Comparison of ENCODE assay signal across 10 cellular contexts in the genomic region with DNA sequence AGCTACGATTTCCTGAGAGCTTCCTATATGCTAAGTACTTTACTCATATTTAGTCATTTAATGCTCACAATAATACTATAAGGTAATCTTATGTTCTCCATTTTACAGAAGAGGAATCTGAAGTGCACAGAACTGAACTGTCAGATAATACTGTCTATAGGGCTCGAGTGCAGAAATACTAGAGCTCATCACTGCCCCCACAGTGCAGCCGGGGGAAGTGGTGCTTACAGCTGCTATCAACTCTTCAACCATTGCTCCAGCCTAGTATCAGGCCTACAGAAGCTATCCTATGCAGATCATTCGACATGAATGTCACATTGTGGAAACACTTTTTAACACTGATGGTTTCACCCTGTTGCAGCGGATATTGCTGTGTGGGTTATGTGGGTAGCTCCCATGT.
A peak's percentile ranks its signal among the peaks of the same experiment; 100 is the strongest.
DNase-seq lines count a peak whose midpoint lies in the region; ATAC-seq and TF ChIP-seq lines count a peak whose summit lies in the region.
"Had no signal": no experiment of that assay in that cellular context is flagged by ENCODE, and none has a peak within 500 bp of the region (broad histone marks: within the 10 kb centered on the region; RNA-seq: fewer than 3 reads in every experiment).

No MANE protein-coding gene starts in this region.

- no peak overlapping the region for H3K27ac Mint-ChIP-seq in neural progenitor cell
- no peak overlapping the region for H3K27ac Mint-ChIP-seq in stimulated activated effector memory CD8-positive, alpha-beta T cell treated with anti-CD3 and anti-CD28 coated beads, Interleukin-12 subunit alpha, Interleukin-12 subunit beta, amount 100 ng/mL, for 72 hours
- H3K27ac Mint-ChIP-seq: activated T-helper 2 cell treated with anti-CD3 and anti-CD28 coated beads, Interferon-gamma antibody, Interleukin-2, Interleukin-4, amounts not matched to agents 10 μg/mL and 5 μg/mL and 100 μg/mL, durations not matched to agents 14 hours and 24 hours and 36 hours had no signal

- H3K4me3 Mint-ChIP-seq in neural progenitor cell, result no peak overlapping the region
- H3K4me3 Mint-ChIP-seq in stimulated activated effector memory CD8-positive, alpha-beta T cell treated with anti-CD3 and anti-CD28 coated beads, Interleukin-12 subunit alpha, Interleukin-12 subunit beta, amount 100 ng/mL, for 72 hours, result no peak overlapping the region

- no peak overlapping the region for H3K9ac ChIP-seq in neural progenitor cell

- H3K36me3 Mint-ChIP-seq in neural progenitor cell, result no peaks in the 10 kb centered on the region
- H3K36me3 Mint-ChIP-seq in stimulated activated effector memory CD8-positive, alpha-beta T cell treated with anti-CD3 and anti-CD28 coated beads, Interleukin-12 subunit alpha, Interleukin-12 subunit beta, amount 100 ng/mL, for 72 hours, result no peaks in the 10 kb centered on the region

- no peak overlapping the region for H3K4me3 ChIP-seq in astrocyte of the spinal cord (ENCODE audit: low read depth, low read length)
- no peak overlapping the region for H3K4me3 ChIP-seq in neural progenitor cell

- H3K9me3 ChIP-seq in neural progenitor cell (ENCODE audit: low read depth), result no peaks in the 10 kb centered on the region

- H3K27me3 Mint-ChIP-seq in neural progenitor cell (ENCODE audit: insufficient read depth, low read depth), result no peaks in the 10 kb centered on the region

- in situ Hi-C loops in astrocyte of the spinal cord (cut with HindIII; ENCODE audit: low sequenced_read_pairs), result no loop called here

- no peaks in the 10 kb centered on the region for H3K9me3 Mint-ChIP-seq in neural progenitor cell
- H3K9me3 Mint-ChIP-seq in stimulated activated effector memory CD8-positive, alpha-beta T cell treated with anti-CD3 and anti-CD28 coated beads, Interleukin-12 subunit alpha, Interleukin-12 subunit beta, amount 100 ng/mL, for 72 hours, result no peaks in the 10 kb centered on the region
- H3K9me3 Mint-ChIP-seq: activated T-helper 2 cell treated with anti-CD3 and anti-CD28 coated beads, Interferon-gamma antibody, Interleukin-2, Interleukin-4, amounts not matched to agents 10 μg/mL and 5 μg/mL and 100 μg/mL, durations not matched to agents 14 hours and 24 hours and 36 hours had no signal

- H4K20me1 ChIP-seq in neural progenitor cell (ENCODE audit: low read depth), result no peaks in the 10 kb centered on the region

- TF ChIP-seq CTCF in GM10248 (IDR thresholded peaks at IDR 0.05; ENCODE audit: control extremely low read depth, extremely low read depth, low read depth, missing control alignments), result peak; percentile 16
- TF ChIP-seq CTCF in astrocyte of the spinal cord (IDR thresholded peaks at IDR 0.05; ENCODE audit: low read depth, low read length), result peak; percentile 54
- peak; percentile 54 for TF ChIP-seq CTCF in neural progenitor cell (IDR thresholded peaks at IDR 0.05)

- ATAC-seq in HG03342 (IDR thresholded peaks at IDR 0.05; ENCODE audit: unreplicated experiment), result peak; percentile 66
- ATAC-seq in stimulated activated effector memory CD8-positive, alpha-beta T cell treated with anti-CD3 and anti-CD28 coated beads, Interleukin-12 subunit alpha, Interleukin-12 subunit beta, amount 100 ng/mL, for 72 hours, result no peak
- no peak for ATAC-seq in HG03460 (IDR thresholded peaks at IDR 0.05; ENCODE audit: unreplicated experiment)
- no peak for ATAC-seq in GM21737 (IDR thresholded peaks at IDR 0.05; ENCODE audit: unreplicated experiment)

- peaks cover 5% of the 10 kb centered on the region for H3K4me1 ChIP-seq in neural progenitor cell

- no peaks in the 10 kb centered on the region for H3K27me3 ChIP-seq in neural progenitor cell

- H2AFZ ChIP-seq in neural progenitor cell (replicated peaks), result no peak overlapping the region

- H3F3A ChIP-seq in neural progenitor cell (ENCODE audit: low read depth), result no peaks in the 10 kb centered on the region

- H3K4me2 ChIP-seq in neural progenitor cell, result no peak overlapping the region

- H3K79me2 ChIP-seq in neural progenitor cell (ENCODE audit: low read depth), result no peaks in the 10 kb centered on the region

- H3K27ac ChIP-seq in neural progenitor cell, result no peak overlapping the region

- no peak for DNase-seq in GM10248 (ENCODE audit: extremely low spot score)
- DNase-seq in astrocyte of the spinal cord (ENCODE audit: low read depth, low spot score), result no peak
- peak; percentile 29 for DNase-seq in neural progenitor cell (ENCODE audit: low spot score)
- no peak for DNase-seq in stimulated activated effector memory CD8-positive, alpha-beta T cell treated with anti-CD3 and anti-CD28 coated beads, Interleukin-12 subunit alpha, Interleukin-12 subunit beta, amount 100 ng/mL, for 72 hours (ENCODE audit: low spot score in 2 of 2)
- DNase-seq: NCI-H1417 treated with DMSO at 0.1 percent for 48 hours; stimulated activated CD4-positive, alpha-beta T cell treated with anti-CD3 and anti-CD28 coated beads, Interleukin-1b, Interleukin-23, amount 100 ng/mL, for 48 hours had no signal

- CTCF ChIA-PET in GM10248 (lab: Yijun Ruan, JAX), result interaction anchor here (1.0 to 6.6 kb wide), 7 partner anchors 12 to 49 kb away, joined by 3 to 57 read pairs (median 3); no protein-coding TSS in a partner anchor

- no peaks in the 10 kb centered on the region for H3K36me3 ChIP-seq in neural progenitor cell

- no peaks in the 10 kb centered on the region for H3K4me1 Mint-ChIP-seq in neural progenitor cell
- no peaks in the 10 kb centered on the region for H3K4me1 Mint-ChIP-seq in stimulated activated effector memory CD8-positive, alpha-beta T cell treated with anti-CD3 and anti-CD28 coated beads, Interleukin-12 subunit alpha, Interleukin-12 subunit beta, amount 100 ng/mL, for 72 hours

- POLR2A ChIA-PET in GM10248 (lab: Yijun Ruan, JAX), result interaction anchor here (0.5 kb wide), 1 partner anchor 47 kb away, joined by 4 read pairs; no protein-coding TSS in a partner anchor
